8 cellular contexts compared by ENCODE assay signal in genomic region chr3:113166719-113167492, GRCh38. TPM values are rescaled to one million over a fixed set of nuclear protein-coding genes. Genes with fewer than 3 reads are reported as not detected.
DNase-seq lines count a peak whose midpoint lies in the region; ATAC-seq and TF ChIP-seq lines count a peak whose summit lies in the region.

No MANE protein-coding gene starts in this region.

- H3K4me1 ChIP-seq in trophoblast cell (ENCODE audit: control insufficient read depth in 1 of 2, insufficient read depth in 2 of 2, low read length in 2 of 2): peaks cover 15 to 22% of the 10 kb centered on the region in 2 experiments

- no peaks in the 10 kb centered on the region for H3K79me2 ChIP-seq in trophoblast cell (ENCODE audit: control insufficient read depth, insufficient read depth, low read length, poor library complexity)

- in situ Hi-C loops in brain microvascular endothelial cell (cut with HindIII; ENCODE audit: low pct_ligation_motif_present, low sequenced_read_pairs): no loop called here

- ATAC-seq in GM19328 (IDR thresholded peaks at IDR 0.05; ENCODE audit: unreplicated experiment): no peak
- ATAC-seq in GM18861 (IDR thresholded peaks at IDR 0.05; ENCODE audit: unreplicated experiment): no peak

- TF ChIP-seq CTCF in brain microvascular endothelial cell (IDR thresholded peaks at IDR 0.05; ENCODE audit: low read depth, low read length, missing control alignments): no peak

- H3K27ac ChIP-seq in trophoblast cell (ENCODE audit: low read depth, low read length) (peak overlapping the region; percentile 93), brain microvascular endothelial cell (no peak overlapping the region)

- H3K4ac ChIP-seq in trophoblast cell (ENCODE audit: low read depth, low read length): no peak overlapping the region

- H2BK120ac ChIP-seq in trophoblast cell (ENCODE audit: insufficient read depth, low read length, poor library complexity): peak overlapping the region; percentile 53

- H4K8ac ChIP-seq in trophoblast cell (ENCODE audit: low read depth, low read length): no peak overlapping the region

- H3K36me3 ChIP-seq in trophoblast cell (ENCODE audit: control insufficient read depth in 1 of 2, insufficient read depth in 2 of 2, low read length in 2 of 2) (no peaks in the 10 kb centered on the region), brain microvascular endothelial cell (replicated peaks) (no peaks in the 10 kb centered on the region)

- H3K9me3 ChIP-seq in trophoblast cell (ENCODE audit: insufficient read depth, low read depth, low read length): no peaks in the 10 kb centered on the region

- H3K4me3 ChIP-seq in trophoblast cell (ENCODE audit: low read depth, low read length) (no peak overlapping the region), brain microvascular endothelial cell (ENCODE audit: low read depth, low read length) (no peak overlapping the region)

- peak overlapping the region; percentile 26 for H3K4me2 ChIP-seq in trophoblast cell (ENCODE audit: low read length)

- H4K91ac ChIP-seq in trophoblast cell (ENCODE audit: low read depth, low read length): peak overlapping the region; percentile 84

- no peak overlapping the region for H2AK5ac ChIP-seq in trophoblast cell (ENCODE audit: low read length)

- peak; percentile 92 for DNase-seq in DMS 273 treated with DMSO at 0.1 percent for 48 hours (lab: John Stamatoyannopoulos, UW)
- peak; percentile 98 to 99 for DNase-seq in NCI-H446 (lab: John Stamatoyannopoulos, UW)
- DNase-seq in fibroblast of peridontal ligament (ENCODE audit: extremely low read depth): peak; percentile 74
- DNase-seq in trophoblast cell: peak in 1 of 2 donors; percentile 13
- DNase-seq in brain microvascular endothelial cell: no peak
- DNase-seq in central memory CD4-positive, alpha-beta T cell: no peak

- peaks cover 29% of the 10 kb centered on the region for H3K79me1 ChIP-seq in trophoblast cell (ENCODE audit: low read length)

- H3K23ac ChIP-seq in trophoblast cell (ENCODE audit: low read length): no peak overlapping the region

- H3K9ac ChIP-seq in trophoblast cell (ENCODE audit: low read length): no peak overlapping the region

- H3K14ac ChIP-seq in trophoblast cell (ENCODE audit: low read length): no peak overlapping the region

- no CpG with 5 or more reads among the region's 12 CpGs for WGBS in trophoblast cell (ENCODE audit: extremely low coverage, insufficient coverage, insufficient read length)

- no peak overlapping the region for H2BK12ac ChIP-seq in trophoblast cell (ENCODE audit: low read length)

- H4K12ac ChIP-seq in trophoblast cell (ENCODE audit: low read depth, low read length): no peak overlapping the region

- H2BK5ac ChIP-seq in trophoblast cell (ENCODE audit: low read depth, low read length, poor library complexity): peak overlapping the region; percentile 89

- H2AFZ ChIP-seq in trophoblast cell (ENCODE audit: insufficient read depth, low read length, poor library complexity): no peak overlapping the region

- H3K27me3 ChIP-seq in trophoblast cell (ENCODE audit: insufficient read depth, low read length) (no peaks in the 10 kb centered on the region), brain microvascular endothelial cell (replicated peaks) (no peaks in the 10 kb centered on the region)

- no peak overlapping the region for H3K18ac ChIP-seq in trophoblast cell (ENCODE audit: low read length)

RNA-seq across cellular contexts. Expression of gene BOC, which starts 44.5 kb away (rescaled TPM):
- polyA plus RNA-seq in trophoblast cell (2013): 43.4 and 43.9 TPM in 2 replicates

Comparison
In these comparisons a context has a peak if more than half of its experiments do, and no peak if none do; other contexts are left out.
1. DNase-seq: peak in DMS 273 treated with DMSO at 0.1 percent for 48 hours (single experiment), NCI-H446 (2 of 2) and fibroblast of peridontal ligament (single experiment); none in brain microvascular endothelial cell (single experiment) and central memory CD4-positive, alpha-beta T cell (single experiment).